Comparison of ENCODE assay signal across 16 cellular contexts in genomic region chr17:9150407-9151090, GRCh38.
DNase-seq lines count a peak whose midpoint lies in the region; ATAC-seq and TF ChIP-seq lines count a peak whose summit lies in the region.
"Had no signal": no experiment of that assay in that cellular context is flagged by ENCODE, and none has a peak within 500 bp of the region (broad histone marks: within the 10 kb centered on the region; RNA-seq: fewer than 3 reads in every experiment).

No MANE protein-coding gene starts in this region.

- H4K20me1 ChIP-seq in mammary epithelial cell (ENCODE audit: insufficient read depth, low read length) = no peaks in the 10 kb centered on the region

- BruUV-seq in mammary epithelial cell (replicated peaks; lab: Mats Ljungman, UMichigan) = no TSS peak

- no peaks in the 10 kb centered on the region for H3K27me3 ChIP-seq in SJSA1 (replicated peaks)
- no peaks in the 10 kb centered on the region for H3K27me3 ChIP-seq in mammary epithelial cell (ENCODE audit: insufficient read depth, low read length)

- H3K27ac ChIP-seq in SJSA1 (no peak overlapping the region), urinary bladder (ENCODE audit: low read depth) (peak overlapping the region; percentile 11), mammary epithelial cell (ENCODE audit: insufficient read depth, low read depth, low read length) (no peak overlapping the region)

- H3K4me3 ChIP-seq in SJSA1 = no peak overlapping the region
- H3K4me3 ChIP-seq in urinary bladder (ENCODE audit: low read depth, low read length) = no peak overlapping the region
- no peak overlapping the region for H3K4me3 ChIP-seq in mammary epithelial cell (replicated peaks in 1 of 3; ENCODE audit: insufficient read depth in 1 of 3, low read depth in 2 of 3, low read length in 3 of 3)

- TF ChIP-seq CTCF in endothelial cell (IDR thresholded peaks at IDR 0.05; ENCODE audit: unreplicated experiment) = no peak
- no peak for TF ChIP-seq CTCF in nephron (IDR thresholded peaks at IDR 0.05; ENCODE audit: unreplicated experiment in 3 of 3)
- TF ChIP-seq CTCF in mammary epithelial cell (conservative IDR thresholded peaks at IDR 0.05 in 1 of 2, IDR thresholded peaks at IDR 0.05 in 1 of 2; ENCODE audit: extremely low read depth in 1 of 2, insufficient read depth in 1 of 2, low read depth in 1 of 2, low read length in 2 of 2) = no peak

- 34% methylated on average over 26 of the region's 26 CpGs for WGBS in urinary bladder
- WGBS in mammary epithelial cell (ENCODE audit: low coverage, missing lambda C conversion rate) = 77% methylated on average over 26 of the region's 26 CpGs

- H3K4me2 ChIP-seq in mammary epithelial cell (ENCODE audit: insufficient read depth, low read depth, low read length) = no peak overlapping the region

- in situ Hi-C loops in mammary epithelial cell (cut with MboI; ENCODE audit: low sequenced_read_pairs in 2 of 2) = no loop called here

- H3K4me3 Mint-ChIP-seq in endothelial cell (ENCODE audit: unreplicated experiment) (peak overlapping the region; percentile 79), nephron (no peak overlapping the region)
- H3K4me3 Mint-ChIP-seq: activated naive CD8-positive, alpha-beta T cell; CD4-positive, alpha-beta memory T cell; immature natural killer cell; T-cell had no signal

- H3K9ac ChIP-seq in mammary epithelial cell (ENCODE audit: insufficient read depth, low read length) = no peak overlapping the region

- no peaks in the 10 kb centered on the region for H3K36me3 Mint-ChIP-seq in endothelial cell (ENCODE audit: low read depth, unreplicated experiment)
- no peaks in the 10 kb centered on the region for H3K36me3 Mint-ChIP-seq in nephron (ENCODE audit: low read depth)
- H3K36me3 Mint-ChIP-seq: activated naive CD8-positive, alpha-beta T cell; CD4-positive, alpha-beta memory T cell; immature natural killer cell; T-cell had no signal

- H3K4me1 Mint-ChIP-seq in endothelial cell (ENCODE audit: unreplicated experiment) (peaks cover 12% of the 10 kb centered on the region), nephron (peaks cover 8% of the 10 kb centered on the region)
- H3K4me1 Mint-ChIP-seq: CD4-positive, alpha-beta memory T cell; immature natural killer cell; T-cell had no signal

- H3K9me3 ChIP-seq in SJSA1 (replicated peaks) = no peaks in the 10 kb centered on the region
- peaks cover 4% of the 10 kb centered on the region for H3K9me3 ChIP-seq in mammary epithelial cell (replicated peaks; ENCODE audit: insufficient read depth, low read length)

- dilution Hi-C loops in mammary epithelial cell (cut with HindIII; ENCODE audit: low sequenced_read_pairs) = no loop called here

- H2AFZ ChIP-seq in mammary epithelial cell (ENCODE audit: low read depth, low read length) = no peak overlapping the region

- H3K36me3 ChIP-seq in SJSA1 (no peaks in the 10 kb centered on the region), urinary bladder (ENCODE audit: insufficient read depth) (no peaks in the 10 kb centered on the region), mammary epithelial cell (ENCODE audit: insufficient read depth, low read length) (no peaks in the 10 kb centered on the region)

- intact Hi-C loops in mammary epithelial cell (cut with micrococcal nuclease) = no loop called here

- H3K9me3 Mint-ChIP-seq in endothelial cell (ENCODE audit: unreplicated experiment) = no peaks in the 10 kb centered on the region
- H3K9me3 Mint-ChIP-seq in nephron = no peaks in the 10 kb centered on the region
- H3K9me3 Mint-ChIP-seq: CD4-positive, alpha-beta memory T cell; immature natural killer cell; T-cell had no signal

- H3K79me2 ChIP-seq in mammary epithelial cell (ENCODE audit: insufficient read depth, low read length) = no peaks in the 10 kb centered on the region

- ATAC-seq in HG03175 (IDR thresholded peaks at IDR 0.05; ENCODE audit: unreplicated experiment) = no peak
- ATAC-seq: T-cell had no signal

- peak overlapping the region; percentile 76 for H3K27ac Mint-ChIP-seq in endothelial cell (ENCODE audit: unreplicated experiment)
- peak overlapping the region; percentile 59 to 66 (median 62) for H3K27ac Mint-ChIP-seq in nephron
- H3K27ac Mint-ChIP-seq: activated naive CD8-positive, alpha-beta T cell; CD4-positive, alpha-beta memory T cell; immature natural killer cell; T-cell had no signal

- peaks cover 9% of the 10 kb centered on the region for H3K27me3 Mint-ChIP-seq in endothelial cell (ENCODE audit: unreplicated experiment)
- H3K27me3 Mint-ChIP-seq in nephron (ENCODE audit: low read depth) = peaks cover 51% of the 10 kb centered on the region

- peaks cover 18% of the 10 kb centered on the region for H3K4me1 ChIP-seq in SJSA1 (replicated peaks)
- no peaks in the 10 kb centered on the region for H3K4me1 ChIP-seq in urinary bladder (ENCODE audit: insufficient read depth)
- H3K4me1 ChIP-seq in mammary epithelial cell (ENCODE audit: insufficient read depth, low read length) = no peaks in the 10 kb centered on the region

- CTCF ChIA-PET in mammary epithelial cell (lab: Charles Lee; ENCODE audit: low non-redundant PET) = no interaction called here

- DNase-seq in SJSA1 (ENCODE audit: low read depth in 1 of 2, low spot score in 2 of 2) (peak; percentile 49 to 70), endothelial cell (ENCODE audit: low spot score) (peak; percentile 27), mammary epithelial cell (no peak)
- no peak for DNase-seq in activated CD8-positive, alpha-beta memory T cell treated with anti-CD3 and anti-CD28 coated beads, Interleukin-2, amount 50 U/mL, for 4 hours
- DNase-seq: activated CD4-positive, CD25-positive, alpha-beta regulatory T cell; activated CD8-positive, alpha-beta memory T cell treated with anti-CD3 and anti-CD28 coated beads, Interleukin-2, amount 50 U/mL, for 48 hours; CD4-positive, alpha-beta memory T cell; GDM1; immature natural killer cell; NCI-H510A treated with DMSO at 0.1 percent for 48 hours; stimulated activated CD4-positive, alpha-beta T cell treated with anti-CD3 and anti-CD28 coated beads, Interleukin-2, amount 100 ng/mL, for 48 hours; T-cell had no signal

Comparison
In these comparisons a context has a peak if more than half of its experiments do, and no peak if none do; other contexts are left out.
1. DNase-seq: peak in SJSA1 (2 of 2) and endothelial cell (single experiment); none in mammary epithelial cell (single experiment) and activated CD8-positive, alpha-beta memory T cell treated with anti-CD3 and anti-CD28 coated beads, Interleukin-2, amount 50 U/mL, for 4 hours (single experiment).